In genomic region chr19:14150041-14150769, GRCh38 we compare ENCODE assay signal across 10 cellular contexts. TPM values are rescaled to one million over a fixed set of nuclear protein-coding genes. Genes with fewer than 3 reads are reported as not detected.
DNase-seq lines count a peak whose midpoint lies in the region; ATAC-seq and TF ChIP-seq lines count a peak whose summit lies in the region.
"Had no signal": no experiment of that assay in that cellular context is flagged by ENCODE, and none has a peak within 500 bp of the region (broad histone marks: within the 10 kb centered on the region; RNA-seq: fewer than 3 reads in every experiment).

No MANE protein-coding gene starts in this region.

- no peak for TF ChIP-seq EP300 in suprapubic skin (IDR thresholded peaks at IDR 0.05)

- H3K9ac ChIP-seq in iPS-15b (ENCODE audit: low read depth, low read length): peak overlapping the region; percentile 37

- TF ChIP-seq CTCF in suprapubic skin (IDR thresholded peaks at IDR 0.05): no peak

- peaks cover 9% of the 10 kb centered on the region for H3K4me1 ChIP-seq in iPS-15b (ENCODE audit: control insufficient read depth, insufficient read depth, low read length)
- H3K4me1 ChIP-seq in suprapubic skin: peaks cover 37% of the 10 kb centered on the region
- H3K4me1 ChIP-seq: A549 had no signal

- DNase-seq in T-helper 1 cell (no peak), suprapubic skin (ENCODE audit: low spot score in 2 of 2) (no peak), islet precursor cell (no peak), superior temporal gyrus (ENCODE audit: extremely low spot score) (no peak), SKM-1 (lab: John Stamatoyannopoulos, UW; ENCODE audit: unreplicated experiment) (no peak)
- peak in 1 of 2 donors; percentile 33 for DNase-seq in activated T-cell treated with anti-CD3 and anti-CD28 coated beads, Interleukin-2, amount 50 U/mL, for 72 hours
- DNase-seq: kidney glomerular epithelial cell had no signal

- H3K4me3 ChIP-seq in iPS-15b (ENCODE audit: low read depth, low read length): no peak overlapping the region
- peak overlapping the region; percentile 36 for H3K4me3 ChIP-seq in suprapubic skin
- H3K4me3 ChIP-seq: A549 had no signal

- H3K9me3 Mint-ChIP-seq in T-helper 1 cell treated with Interleukin-12 subunit alpha and Interleukin-12 subunit beta and Interleukin-4 antibody, amounts not matched to agents 30 μg/mL and 1 μg/mL, for 36 hours: no peaks in the 10 kb centered on the region
- H3K9me3 Mint-ChIP-seq in activated T-cell treated with anti-CD3 and anti-CD28 coated beads, Interleukin-2, amount 50 U/mL, for 72 hours: no peaks in the 10 kb centered on the region

- peak in 1 of 2 donors; percentile 30 for ATAC-seq in activated T-cell treated with anti-CD3 and anti-CD28 coated beads, Interleukin-2, amount 50 U/mL, for 72 hours (replicated peaks in 1 of 2)
- ATAC-seq: A549 had no signal

- peak overlapping the region; percentile 78 for H3K4me3 Mint-ChIP-seq in T-helper 1 cell treated with Interleukin-12 subunit alpha and Interleukin-12 subunit beta and Interleukin-4 antibody, amounts not matched to agents 30 μg/mL and 1 μg/mL, for 36 hours
- H3K4me3 Mint-ChIP-seq in activated T-cell treated with anti-CD3 and anti-CD28 coated beads, Interleukin-2, amount 50 U/mL, for 72 hours: peak overlapping the region; percentile 89 to 91

- H3K27ac ChIP-seq in suprapubic skin: peak overlapping the region; percentile 56
- H3K27ac ChIP-seq: A549 had no signal

- H3K36me3 Mint-ChIP-seq in T-helper 1 cell treated with Interleukin-12 subunit alpha and Interleukin-12 subunit beta and Interleukin-4 antibody, amounts not matched to agents 30 μg/mL and 1 μg/mL, for 36 hours (ENCODE audit: low read depth): no peaks in the 10 kb centered on the region
- H3K36me3 Mint-ChIP-seq in activated T-cell treated with anti-CD3 and anti-CD28 coated beads, Interleukin-2, amount 50 U/mL, for 72 hours (ENCODE audit: insufficient read depth in 2 of 2): no peaks in the 10 kb centered on the region

- TF ChIP-seq POLR2A in suprapubic skin (IDR thresholded peaks at IDR 0.05): no peak

- WGBS in suprapubic skin: 51% methylated on average over 9 of the region's 10 CpGs

- H3K36me3 ChIP-seq in iPS-15b (ENCODE audit: control insufficient read depth, insufficient read depth, low read length): peaks cover 31% of the 10 kb centered on the region
- H3K36me3 ChIP-seq in suprapubic skin: peaks cover 30% of the 10 kb centered on the region

- peak overlapping the region; percentile 96 for H3K27ac Mint-ChIP-seq in T-helper 1 cell treated with Interleukin-12 subunit alpha and Interleukin-12 subunit beta and Interleukin-4 antibody, amounts not matched to agents 30 μg/mL and 1 μg/mL, for 36 hours
- H3K27ac Mint-ChIP-seq in activated T-cell treated with anti-CD3 and anti-CD28 coated beads, Interleukin-2, amount 50 U/mL, for 72 hours: peak overlapping the region; percentile 94

- H3K27me3 ChIP-seq in iPS-15b (ENCODE audit: control insufficient read depth, insufficient read depth, low read length): no peaks in the 10 kb centered on the region
- no peaks in the 10 kb centered on the region for H3K27me3 ChIP-seq in suprapubic skin

- H3K4me1 Mint-ChIP-seq in T-helper 1 cell treated with Interleukin-12 subunit alpha and Interleukin-12 subunit beta and Interleukin-4 antibody, amounts not matched to agents 30 μg/mL and 1 μg/mL, for 36 hours (ENCODE audit: low read depth): peaks cover 27% of the 10 kb centered on the region
- H3K4me1 Mint-ChIP-seq in activated T-cell treated with anti-CD3 and anti-CD28 coated beads, Interleukin-2, amount 50 U/mL, for 72 hours (ENCODE audit: low read depth): peaks cover 35% of the 10 kb centered on the region

- no peaks in the 10 kb centered on the region for H3K9me3 ChIP-seq in iPS-15b (ENCODE audit: control insufficient read depth, insufficient read depth, low read length)
- no peaks in the 10 kb centered on the region for H3K9me3 ChIP-seq in suprapubic skin
- H3K9me3 ChIP-seq: A549 had no signal

- H3K27me3 Mint-ChIP-seq in T-helper 1 cell treated with Interleukin-12 subunit alpha and Interleukin-12 subunit beta and Interleukin-4 antibody, amounts not matched to agents 30 μg/mL and 1 μg/mL, for 36 hours (ENCODE audit: low read depth): no peaks in the 10 kb centered on the region
- H3K27me3 Mint-ChIP-seq in activated T-cell treated with anti-CD3 and anti-CD28 coated beads, Interleukin-2, amount 50 U/mL, for 72 hours (ENCODE audit: low read depth): no peaks in the 10 kb centered on the region

RNA-seq across cellular contexts. Expression of gene ASF1B, which starts 13.8 kb away (rescaled TPM):
- total RNA-seq in activated T-cell treated with anti-CD3 and anti-CD28 coated beads, Interleukin-2, amount 50 U/mL, for 72 hours: 10 to 100 TPM; 71.3 to 84.4 TPM
- 1 to 10 TPM; 3.4 to 8.8 (median 7.8) TPM for total RNA-seq in suprapubic skin

RNA-seq across cellular contexts. Expression of gene PRKACA, which starts 32.6 kb away (rescaled TPM):
- total RNA-seq in activated T-cell treated with anti-CD3 and anti-CD28 coated beads, Interleukin-2, amount 50 U/mL, for 72 hours: 10 to 100 TPM; 67.7 to 75.0 TPM
- 10 to 100 TPM; 22.1 to 42.6 (median 31.2) TPM for total RNA-seq in suprapubic skin

RNA-seq across cellular contexts. Expression of gene ADGRL1, which starts 55.8 kb away (rescaled TPM):
- total RNA-seq in activated T-cell treated with anti-CD3 and anti-CD28 coated beads, Interleukin-2, amount 50 U/mL, for 72 hours: 10 to 100 TPM; 15.0 to 21.2 TPM
- 10 to 100 TPM; 22.3 to 36.4 (median 27.3) TPM for total RNA-seq in suprapubic skin

RNA-seq across cellular contexts. Expression of gene SAMD1, which starts 59.7 kb away (rescaled TPM):
- total RNA-seq in activated T-cell treated with anti-CD3 and anti-CD28 coated beads, Interleukin-2, amount 50 U/mL, for 72 hours: 10 to 100 TPM; 41.6 to 77.1 TPM
- 10 to 100 TPM; 22.4 to 34.9 (median 29.1) TPM for total RNA-seq in suprapubic skin

Comparison
In these comparisons a context has a peak if more than half of its experiments do, and no peak if none do; other contexts are left out.
1. RNA of gene ASF1B, which starts 13.8 kb away (total RNA-seq): 71.3 to 84.4 TPM in activated T-cell treated with anti-CD3 and anti-CD28 coated beads, Interleukin-2, amount 50 U/mL, for 72 hours; 3.4 to 8.8 TPM in suprapubic skin; every median in the first group is over 4 times any median in the second.